ENCODE assay signal across 26 cellular contexts in genomic region chr2:189312643-189313042, GRCh38.
DNase-seq lines count a peak whose midpoint lies in the region; ATAC-seq and TF ChIP-seq lines count a peak whose summit lies in the region.
"Had no signal": no experiment of that assay in that cellular context is flagged by ENCODE, and none has a peak within 500 bp of the region (broad histone marks: within the 10 kb centered on the region; RNA-seq: fewer than 3 reads in every experiment).

No MANE protein-coding gene starts in this region.

- no peaks in the 10 kb centered on the region for H3K36me3 Mint-ChIP-seq in activated CD4-positive, alpha-beta T cell treated with anti-CD3 and anti-CD28 coated beads for 36 hours (ENCODE audit: low read depth)
- H3K36me3 Mint-ChIP-seq in CD4-positive, alpha-beta memory T cell = no peaks in the 10 kb centered on the region
- peaks cover 2% of the 10 kb centered on the region in 2 donors for H3K36me3 Mint-ChIP-seq in activated T-cell treated with anti-CD3 and anti-CD28 coated beads, Interleukin-2, amount 50 U/mL, for 72 hours (ENCODE audit: insufficient read depth in 2 of 2)
- peaks cover 20% of the 10 kb centered on the region for H3K36me3 Mint-ChIP-seq in mesothelial cell of epicardium
- H3K36me3 Mint-ChIP-seq: natural killer cell treated with Interleukin-12 subunit alpha and Interleukin-12 subunit beta and Interleukin-15 and Interleukin-18, amount 100 ng/mL, for 72 hours; type B pancreatic cell had no signal

- no peak for TF ChIP-seq CTCF in mesothelial cell of epicardium (IDR thresholded peaks at IDR 0.05; ENCODE audit: unreplicated experiment)

- peak; percentile 20 for DNase-seq in activated CD4-positive, alpha-beta T cell treated with anti-CD3 and anti-CD28 coated beads for 36 hours
- DNase-seq in activated CD4-positive, alpha-beta T cell treated with anti-CD3 and anti-CD28 coated beads, Interleukin-2, amount 50 U/mL, for 48 hours = no peak
- peak in 1 of 5 donors; percentile 11 for DNase-seq in CD4-positive, alpha-beta memory T cell
- DNase-seq in activated T-cell treated with anti-CD3 and anti-CD28 coated beads, Interleukin-2, amount 50 U/mL, for 72 hours = no peak
- DNase-seq in mesothelial cell of epicardium (ENCODE audit: low spot score in 2 of 2, unreplicated experiment in 2 of 2) (no peak), NCI-H526 treated with DMSO at 0.1 percent for 48 hours (lab: John Stamatoyannopoulos, UW) (no peak), cardiac septum (ENCODE audit: low spot score) (no peak)
- DNase-seq: 8988T; activated CD4-positive, alpha-beta T cell treated with anti-CD3 and anti-CD28 coated beads, Interleukin-2, amount 10 ng/mL, durations not matched to agents 24 days and 14 days; effector CD4-positive, alpha-beta T cell; kidney glomerular epithelial cell; NCI-H1417 treated with DMSO at 0.1 percent for 48 hours; NCI-H2081; NCI-H69; psoas muscle; sigmoid colon; stimulated activated CD4-positive, alpha-beta T cell treated with anti-CD3 and anti-CD28 coated beads, Interleukin-12 subunit alpha, Interleukin-12 subunit beta, amount 100 ng/mL, for 4 hours; stimulated activated CD4-positive, alpha-beta T cell treated with anti-CD3 and anti-CD28 coated beads, Interleukin-4, amount 100 ng/mL, for 1 hour; substantia nigra had no signal

- peak; percentile 70 for ATAC-seq in activated CD4-positive, alpha-beta T cell treated with anti-CD3 and anti-CD28 coated beads for 36 hours
- ATAC-seq in activated T-cell treated with anti-CD3 and anti-CD28 coated beads, Interleukin-2, amount 50 U/mL, for 72 hours (replicated peaks in 1 of 2) = peak; percentile 57 to 81
- ATAC-seq in SK-N-SH treated with all-trans-retinoic acid at 6 μM for 48 hours = no peak
- ATAC-seq: gastroesophageal sphincter; natural killer cell treated with Interleukin-12 subunit alpha and Interleukin-12 subunit beta and Interleukin-15 and Interleukin-18, amount 100 ng/mL, for 72 hours; psoas muscle; Right ventricle myocardium inferior had no signal

- no peaks in the 10 kb centered on the region for H3K36me3 ChIP-seq in CD4-positive, alpha-beta memory T cell (ENCODE audit: insufficient read depth, low read length)
- H3K36me3 ChIP-seq: gastroesophageal sphincter, sigmoid colon had no signal

- no peak overlapping the region for H3K4me3 Mint-ChIP-seq in activated CD4-positive, alpha-beta T cell treated with anti-CD3 and anti-CD28 coated beads for 36 hours
- peak overlapping the region in 5 of 8 donors; percentile 9 to 63 (median 43) for H3K4me3 Mint-ChIP-seq in CD4-positive, alpha-beta memory T cell
- H3K4me3 Mint-ChIP-seq in activated T-cell treated with anti-CD3 and anti-CD28 coated beads, Interleukin-2, amount 50 U/mL, for 72 hours = peak overlapping the region in 1 of 2 donors; percentile 6
- no peak overlapping the region for H3K4me3 Mint-ChIP-seq in mesothelial cell of epicardium
- H3K4me3 Mint-ChIP-seq: activated CD4-positive, alpha-beta T cell treated with anti-CD3 and anti-CD28 coated beads, Interleukin-2, amount 10 ng/mL, durations not matched to agents 24 days and 14 days; natural killer cell treated with Interleukin-12 subunit alpha and Interleukin-12 subunit beta and Interleukin-15 and Interleukin-18, amount 100 ng/mL, for 72 hours; type B pancreatic cell had no signal

- no peaks in the 10 kb centered on the region for H3K9me3 ChIP-seq in CD4-positive, alpha-beta memory T cell (ENCODE audit: control insufficient read depth in 1 of 2, low read length in 2 of 2)
- H3K9me3 ChIP-seq: gastroesophageal sphincter, sigmoid colon had no signal

- H3K27ac ChIP-seq in CD4-positive, alpha-beta memory T cell (ENCODE audit: low read depth, low read length) = no peak overlapping the region
- H3K27ac ChIP-seq: C4-2B, gastroesophageal sphincter, hepatocyte, psoas muscle, sigmoid colon had no signal

- intact Hi-C loops in activated CD4-positive, alpha-beta T cell treated with anti-CD3 and anti-CD28 coated beads for 36 hours (cut with DNase I, micrococcal nuclease) = no loop called here
- intact Hi-C loops in CD4-positive, alpha-beta memory T cell (cut with micrococcal nuclease) = no loop called here
- intact Hi-C loops in cardiac septum (cut with DNase I) = no loop called here

- no peaks in the 10 kb centered on the region for H3K27me3 ChIP-seq in CD4-positive, alpha-beta memory T cell (ENCODE audit: insufficient read depth, low read length)
- H3K27me3 ChIP-seq: gastroesophageal sphincter, hepatocyte, sigmoid colon had no signal

- peaks cover 21% of the 10 kb centered on the region for H3K4me1 ChIP-seq in CD4-positive, alpha-beta memory T cell (ENCODE audit: insufficient read depth, low read length)
- H3K4me1 ChIP-seq: gastroesophageal sphincter, psoas muscle, sigmoid colon had no signal

- H3K9me3 Mint-ChIP-seq in activated CD4-positive, alpha-beta T cell treated with anti-CD3 and anti-CD28 coated beads for 36 hours (ENCODE audit: low read depth) = no peaks in the 10 kb centered on the region
- H3K9me3 Mint-ChIP-seq in CD4-positive, alpha-beta memory T cell = no peaks in the 10 kb centered on the region
- peaks cover 0 to 2% of the 10 kb centered on the region in 2 donors for H3K9me3 Mint-ChIP-seq in activated T-cell treated with anti-CD3 and anti-CD28 coated beads, Interleukin-2, amount 50 U/mL, for 72 hours
- peaks cover 40% of the 10 kb centered on the region for H3K9me3 Mint-ChIP-seq in mesothelial cell of epicardium

- CTCF ChIA-PET in activated CD4-positive, alpha-beta T cell treated with anti-CD3 and anti-CD28 coated beads for 36 hours (lab: Charles Lee) = interaction anchor here (1.2 kb wide), 1 partner anchor 91 kb away, joined by 3 read pairs; no protein-coding TSS in a partner anchor
- CTCF ChIA-PET in CD4-positive, alpha-beta memory T cell (lab: Charles Lee; ENCODE audit: partially characterized antibody) = no interaction called here

- peak overlapping the region; percentile 34 for H3K27ac Mint-ChIP-seq in activated CD4-positive, alpha-beta T cell treated with anti-CD3 and anti-CD28 coated beads for 36 hours
- H3K27ac Mint-ChIP-seq in CD4-positive, alpha-beta memory T cell = peak overlapping the region in 4 of 7 donors; percentile 12 to 81 (median 34)
- no peak overlapping the region for H3K27ac Mint-ChIP-seq in activated T-cell treated with anti-CD3 and anti-CD28 coated beads, Interleukin-2, amount 50 U/mL, for 72 hours
- H3K27ac Mint-ChIP-seq in mesothelial cell of epicardium = peak overlapping the region; percentile 43
- H3K27ac Mint-ChIP-seq: activated CD4-positive, alpha-beta T cell treated with anti-CD3 and anti-CD28 coated beads, Interleukin-2, amount 10 ng/mL, durations not matched to agents 24 days and 14 days; natural killer cell treated with Interleukin-12 subunit alpha and Interleukin-12 subunit beta and Interleukin-15 and Interleukin-18, amount 100 ng/mL, for 72 hours; type B pancreatic cell had no signal

- no peaks in the 10 kb centered on the region for H3K27me3 Mint-ChIP-seq in activated CD4-positive, alpha-beta T cell treated with anti-CD3 and anti-CD28 coated beads for 36 hours
- H3K27me3 Mint-ChIP-seq in CD4-positive, alpha-beta memory T cell = no peaks in the 10 kb centered on the region
- H3K27me3 Mint-ChIP-seq in activated T-cell treated with anti-CD3 and anti-CD28 coated beads, Interleukin-2, amount 50 U/mL, for 72 hours (ENCODE audit: low read depth) = no peaks in the 10 kb centered on the region
- H3K27me3 Mint-ChIP-seq in mesothelial cell of epicardium (ENCODE audit: low read depth) = no peaks in the 10 kb centered on the region
- H3K27me3 Mint-ChIP-seq: activated CD4-positive, alpha-beta T cell treated with anti-CD3 and anti-CD28 coated beads, Interleukin-2, amount 10 ng/mL, durations not matched to agents 24 days and 14 days; type B pancreatic cell had no signal

- H3K4me3 ChIP-seq in CD4-positive, alpha-beta memory T cell (ENCODE audit: low read length in 2 of 2) = no peak overlapping the region
- H3K4me3 ChIP-seq: gastroesophageal sphincter, hepatocyte, psoas muscle, sigmoid colon had no signal

- H3K4me1 Mint-ChIP-seq in activated CD4-positive, alpha-beta T cell treated with anti-CD3 and anti-CD28 coated beads for 36 hours = peaks cover 49% of the 10 kb centered on the region
- peaks cover 25 to 48% (median 35%) of the 10 kb centered on the region in 4 donors for H3K4me1 Mint-ChIP-seq in CD4-positive, alpha-beta memory T cell
- peaks cover 65% of the 10 kb centered on the region for H3K4me1 Mint-ChIP-seq in activated T-cell treated with anti-CD3 and anti-CD28 coated beads, Interleukin-2, amount 50 U/mL, for 72 hours (ENCODE audit: low read depth)
- peaks cover 16% of the 10 kb centered on the region for H3K4me1 Mint-ChIP-seq in mesothelial cell of epicardium

- POLR2A ChIA-PET in activated CD4-positive, alpha-beta T cell treated with anti-CD3 and anti-CD28 coated beads for 36 hours (lab: Charles Lee) = no interaction called here
- POLR2A ChIA-PET in CD4-positive, alpha-beta memory T cell (lab: Charles Lee; ENCODE audit: partially characterized antibody) = no interaction called here

TF ChIP-seq in SK-N-SH treated with all-trans-retinoic acid at 6 μM for 48 hours, 23 proteins besides CTCF, POLR2A, EP300 and RAD21 (continues in another document):
- TF ChIP-seq GLIS3 (CRISPR knock-in tag; IDR thresholded peaks at IDR 0.05) (no peak), ZFP3 (CRISPR knock-in tag; IDR thresholded peaks at IDR 0.05) (no peak), OSR1 (CRISPR knock-in tag; IDR thresholded peaks at IDR 0.05) (no peak), ZNF8 (CRISPR knock-in tag; IDR thresholded peaks at IDR 0.05) (no peak), ZC3H10 (CRISPR knock-in tag; IDR thresholded peaks at IDR 0.05) (no peak), ZNF70 (CRISPR knock-in tag; IDR thresholded peaks at IDR 0.05) (no peak)
- TF ChIP-seq, protein P1, sequence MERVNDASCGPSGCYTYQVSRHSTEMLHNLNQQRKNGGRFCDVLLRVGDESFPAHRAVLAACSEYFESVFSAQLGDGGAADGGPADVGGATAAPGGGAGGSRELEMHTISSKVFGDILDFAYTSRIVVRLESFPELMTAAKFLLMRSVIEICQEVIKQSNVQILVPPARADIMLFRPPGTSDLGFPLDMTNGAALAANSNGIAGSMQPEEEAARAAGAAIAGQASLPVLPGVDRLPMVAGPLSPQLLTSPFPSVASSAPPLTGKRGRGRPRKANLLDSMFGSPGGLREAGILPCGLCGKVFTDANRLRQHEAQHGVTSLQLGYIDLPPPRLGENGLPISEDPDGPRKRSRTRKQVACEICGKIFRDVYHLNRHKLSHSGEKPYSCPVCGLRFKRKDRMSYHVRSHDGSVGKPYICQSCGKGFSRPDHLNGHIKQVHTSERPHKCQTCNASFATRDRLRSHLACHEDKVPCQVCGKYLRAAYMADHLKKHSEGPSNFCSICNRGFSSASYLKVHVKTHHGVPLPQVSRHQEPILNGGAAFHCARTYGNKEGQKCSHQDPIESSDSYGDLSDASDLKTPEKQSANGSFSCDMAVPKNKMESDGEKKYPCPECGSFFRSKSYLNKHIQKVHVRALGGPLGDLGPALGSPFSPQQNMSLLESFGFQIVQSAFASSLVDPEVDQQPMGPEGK (CRISPR knock-in tag; IDR thresholded peaks at IDR 0.05; ENCODE audit: borderline replicate concordance) = no peak

Comparison
In these comparisons a context has a peak if more than half of its experiments do, and no peak if none do; other contexts are left out.
1. H3K4me3 Mint-ChIP-seq: peak in CD4-positive, alpha-beta memory T cell (5 of 8); none in activated CD4-positive, alpha-beta T cell treated with anti-CD3 and anti-CD28 coated beads for 36 hours (single experiment) and mesothelial cell of epicardium (single experiment).